17 cellular contexts compared by ENCODE assay signal in genomic region chr1:203374023-203374422, GRCh38. TPM values are rescaled to one million over a fixed set of nuclear protein-coding genes. Genes with fewer than 3 reads are reported as not detected.
"Had no signal": no experiment of that assay in that cellular context is flagged by ENCODE, and none has a peak within 500 bp of the region (broad histone marks: within the 10 kb centered on the region; RNA-seq: fewer than 3 reads in every experiment).

No MANE protein-coding gene starts in this region.

- H3K27ac Mint-ChIP-seq: activated naive CD8-positive, alpha-beta T cell treated with anti-CD3 and anti-CD28 coated beads, Interleukin-2, amount 10 ng/mL, durations not matched to agents 7 days and 5 days; activated T-cell treated with anti-CD3 and anti-CD28 coated beads, Interleukin-2, amount 50 U/mL, for 24 hours; dendritic cell treated with granulocyte-macrophage colony-stimulating factor and Interleukin-4, amounts not matched to agents 40 ng/mL and 50 ng/mL, for 4 days; immature natural killer cell; memory B cell; nephron progenitor cell; T-helper 2 cell treated with Interferon-gamma antibody and Interleukin-4, amounts not matched to agents 5 μg/mL and 100 μg/mL, for 36 hours had no signal

- H3K4me3 Mint-ChIP-seq: activated naive CD8-positive, alpha-beta T cell treated with anti-CD3 and anti-CD28 coated beads, Interleukin-2, amount 10 ng/mL, durations not matched to agents 7 days and 5 days; activated T-cell treated with anti-CD3 and anti-CD28 coated beads, Interleukin-2, amount 50 U/mL, for 24 hours; central memory CD8-positive, alpha-beta T cell; dendritic cell treated with granulocyte-macrophage colony-stimulating factor and Interleukin-4, amounts not matched to agents 40 ng/mL and 50 ng/mL, for 4 days; immature natural killer cell; memory B cell; nephron progenitor cell; T-helper 2 cell treated with Interferon-gamma antibody and Interleukin-4, amounts not matched to agents 5 μg/mL and 100 μg/mL, for 36 hours had no signal

- H3K27me3 Mint-ChIP-seq: activated T-cell treated with anti-CD3 and anti-CD28 coated beads, Interleukin-2, amount 50 U/mL, for 24 hours; memory B cell had no signal

- H3K36me3 Mint-ChIP-seq: activated naive CD8-positive, alpha-beta T cell treated with anti-CD3 and anti-CD28 coated beads, Interleukin-2, amount 10 ng/mL, durations not matched to agents 7 days and 5 days; memory B cell had no signal

- H3K4me3 ChIP-seq: stomach, tibial nerve had no signal

- H3K36me3 ChIP-seq: stomach, tibial nerve had no signal

- H3K9me3 Mint-ChIP-seq: activated naive CD8-positive, alpha-beta T cell treated with anti-CD3 and anti-CD28 coated beads, Interleukin-2, amount 10 ng/mL, durations not matched to agents 7 days and 5 days; activated T-cell treated with anti-CD3 and anti-CD28 coated beads, Interleukin-2, amount 50 U/mL, for 24 hours; central memory CD8-positive, alpha-beta T cell; dendritic cell treated with granulocyte-macrophage colony-stimulating factor and Interleukin-4, amounts not matched to agents 40 ng/mL and 50 ng/mL, for 4 days; immature natural killer cell; T-helper 2 cell treated with Interferon-gamma antibody and Interleukin-4, amounts not matched to agents 5 μg/mL and 100 μg/mL, for 36 hours had no signal

- ATAC-seq: activated CD4-positive, CD25-positive, alpha-beta regulatory T cell treated with anti-CD3 and anti-CD28 coated beads, Interleukin-2, amount 50 U/mL, for 24 hours had no signal

- H3K27ac ChIP-seq: parathyroid adenoma had no signal

- H3K4me1 Mint-ChIP-seq: activated naive CD8-positive, alpha-beta T cell treated with anti-CD3 and anti-CD28 coated beads, Interleukin-2, amount 10 ng/mL, durations not matched to agents 7 days and 5 days; central memory CD8-positive, alpha-beta T cell; immature natural killer cell had no signal

- H3K4me1 ChIP-seq: parathyroid adenoma had no signal

- DNase-seq: activated effector memory CD4-positive, alpha-beta T cell treated with anti-CD3 and anti-CD28 coated beads, Interleukin-2, amount 50 U/mL, for 16 hours; activated naive CD8-positive, alpha-beta T cell treated with anti-CD3 and anti-CD28 coated beads, Interleukin-2, amount 10 ng/mL, durations not matched to agents 7 days and 5 days; activated T-cell treated with anti-CD3 and anti-CD28 coated beads, Interleukin-2, amount 50 U/mL, for 24 hours; glutamatergic neuron; immature natural killer cell; nephron progenitor cell; stimulated activated CD4-positive, alpha-beta T cell treated with anti-CD3 and anti-CD28 coated beads, Interleukin-15, amount 100 ng/mL, for 24 hours; stimulated activated CD4-positive, alpha-beta T cell treated with anti-CD3 and anti-CD28 coated beads, Interleukin-4, amount 100 ng/mL, for 4 hours; stomach; SW 1271 had no signal

- H3K9me3 ChIP-seq: stomach, tibial nerve had no signal

- H3K9ac ChIP-seq: parathyroid adenoma had no signal

- H3K27me3 ChIP-seq: stomach, tibial nerve had no signal

RNA-seq across cellular contexts. Expression of gene FMOD, which starts 23.1 kb away (rescaled TPM):
- total RNA-seq: activated naive CD8-positive, alpha-beta T cell treated with anti-CD3 and anti-CD28 coated beads, Interleukin-2, amount 10 ng/mL, durations not matched to agents 7 days and 5 days had no signal
- polyA plus RNA-seq: immature natural killer cell had no signal
